Comparison of ENCODE assay signal across 8 cellular contexts in the genomic region with DNA sequence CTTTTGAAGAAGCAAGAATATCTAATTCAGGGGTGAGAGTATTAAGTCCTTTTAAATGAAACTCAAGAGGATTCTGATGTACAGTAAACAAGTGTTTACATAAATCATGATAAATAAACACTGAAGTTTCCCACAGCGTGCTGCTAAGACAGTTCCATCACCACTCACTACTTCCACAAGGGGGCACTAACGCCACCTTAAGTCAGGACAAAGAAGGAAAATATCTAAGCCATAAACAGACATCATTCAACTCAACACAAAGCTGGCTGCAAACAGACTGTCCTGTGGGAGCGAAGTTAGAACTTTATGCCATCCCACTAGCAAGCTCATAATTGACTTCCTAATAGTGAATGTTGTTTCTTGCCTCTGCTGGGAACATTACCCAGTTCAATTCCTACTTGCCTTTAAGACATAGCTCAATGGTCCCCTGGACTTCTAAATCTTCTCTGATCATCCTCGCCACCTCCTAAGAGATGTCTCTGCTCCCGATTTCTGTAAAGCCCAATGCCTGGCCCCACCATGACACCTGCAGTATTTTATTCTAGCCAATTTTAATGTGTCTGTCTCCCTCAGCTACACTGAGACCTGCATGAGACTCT. TPM values are rescaled to one million over a fixed set of nuclear protein-coding genes. Genes with fewer than 3 reads are reported as not detected.
DNase-seq lines count a peak whose midpoint lies in the region; ATAC-seq and TF ChIP-seq lines count a peak whose summit lies in the region.

No MANE protein-coding gene starts in this region.

- H3K27me3 ChIP-seq in fibroblast of lung (ENCODE audit: control insufficient read depth, insufficient read depth, low read length) (no peaks in the 10 kb centered on the region), neuron (ENCODE audit: insufficient read depth, low read length) (no peaks in the 10 kb centered on the region), tibial artery (no peaks in the 10 kb centered on the region)

- TF ChIP-seq CTCF in fibroblast of lung (conservative IDR thresholded peaks at IDR 0.05 in 1 of 2, IDR thresholded peaks at IDR 0.05 in 1 of 2; ENCODE audit: low read depth in 1 of 2, low read length in 2 of 2) (peak; percentile 88), tibial artery (IDR thresholded peaks at IDR 0.05) (peak; percentile 73 to 75)

- peak; percentile 76 for ATAC-seq in GM19452 (IDR thresholded peaks at IDR 0.05; ENCODE audit: unreplicated experiment)

- H3K4me1 ChIP-seq in fibroblast of lung (ENCODE audit: control insufficient read depth, extremely low read depth, insufficient read depth, low read length) (no peaks in the 10 kb centered on the region), neuron (ENCODE audit: insufficient read depth, low read length) (peaks cover 13% of the 10 kb centered on the region), tibial artery (no peaks in the 10 kb centered on the region)

- H3K9me3 ChIP-seq in fibroblast of lung (ENCODE audit: control insufficient read depth, insufficient read depth, low read depth, low read length) (no peaks in the 10 kb centered on the region), neuron (ENCODE audit: low read length) (no peaks in the 10 kb centered on the region), tibial artery (no peaks in the 10 kb centered on the region)

- DNase-seq in COLO668 (lab: John Stamatoyannopoulos, UW; ENCODE audit: unreplicated experiment) (peak; percentile 57), HUDEP-2 (lab: John Stamatoyannopoulos, UW; ENCODE audit: unreplicated experiment in 76 of 76) (peak in 45 of 76 experiments; percentile 2 to 65 (median 12)), OCI-M1 (lab: John Stamatoyannopoulos, UW) (peak; percentile 85), fibroblast of lung (ENCODE audit: low read depth in 2 of 2) (peak; percentile 71 to 90), tibial artery (peak in 1 of 2 donors; percentile 76)
- peak; percentile 43 for DNase-seq in activated T-cell treated with anti-CD3 and anti-CD28 coated beads, Interleukin-2, amount 50 U/mL, for 1 hour

- intact Hi-C loops in tibial artery (cut with DNase I; ENCODE audit: low total_unique reads) = no loop called here

- H3K27ac ChIP-seq in fibroblast of lung (ENCODE audit: insufficient read depth, low read length) (no peak overlapping the region), tibial artery (no peak overlapping the region)

- no peak overlapping the region for H3K9ac ChIP-seq in fibroblast of lung (ENCODE audit: insufficient read depth, low read length)

- H3K36me3 ChIP-seq in fibroblast of lung (ENCODE audit: control insufficient read depth, insufficient read depth, low read length) (no peaks in the 10 kb centered on the region), neuron (ENCODE audit: insufficient read depth, low read length) (no peaks in the 10 kb centered on the region), tibial artery (no peaks in the 10 kb centered on the region)

- no peaks in the 10 kb centered on the region for H3K79me2 ChIP-seq in fibroblast of lung (ENCODE audit: control insufficient read depth, insufficient read depth, low read length)

- H3K4me2 ChIP-seq in fibroblast of lung (ENCODE audit: extremely low read depth, insufficient read depth, low read length) = no peak overlapping the region

- H2AFZ ChIP-seq in fibroblast of lung (ENCODE audit: low read length) (no peak overlapping the region), neuron (ENCODE audit: low read depth, low read length) (peak overlapping the region; percentile 59)

- H4K20me1 ChIP-seq in fibroblast of lung (ENCODE audit: control insufficient read depth, extremely low read depth, insufficient read depth, low read length) = no peaks in the 10 kb centered on the region

- H3K4me3 ChIP-seq in fibroblast of lung (replicated peaks in 1 of 4; ENCODE audit: control extremely low read depth in 1 of 4, insufficient read depth in 1 of 4, low read depth in 3 of 4, low read length in 4 of 4) (no peak overlapping the region), neuron (ENCODE audit: low read length) (no peak overlapping the region), tibial artery (no peak overlapping the region)

RNA-seq across cellular contexts. Expression of gene MRPL44, which starts 36.5 kb away (rescaled TPM):
- total RNA-seq in fibroblast of lung = 31.3 and 34.0 TPM in 2 replicates
- 27.4 and 33.7 TPM in 2 replicates for polyA plus RNA-seq in fibroblast of lung
- polyA plus RNA-seq in fibroblast of lung (2012) = 18.5 and 25.3 TPM in 2 replicates
- 8.1 and 14.7 TPM in 2 replicates for polyA minus RNA-seq in fibroblast of lung (ENCODE audit: low replicate concordance)

RNA-seq across cellular contexts. Expression of gene SERPINE2, which starts 45.4 kb away (rescaled TPM):
- 37.2 and 77.9 TPM in 2 replicates for total RNA-seq in fibroblast of lung
- 104 and 149 TPM in 2 replicates for polyA plus RNA-seq in fibroblast of lung
- polyA plus RNA-seq in fibroblast of lung (2012) = 113 and 143 TPM in 2 replicates
- 63.7 and 116 TPM in 2 replicates for polyA minus RNA-seq in fibroblast of lung (ENCODE audit: low replicate concordance)

RNA-seq across cellular contexts. Expression of gene WDFY1, which starts 48.6 kb away (rescaled TPM):
- 107 and 156 TPM in 2 replicates for total RNA-seq in fibroblast of lung
- 59.2 and 79.1 TPM in 2 replicates for polyA plus RNA-seq in fibroblast of lung
- polyA plus RNA-seq in fibroblast of lung (2012) = 38.4 and 53.2 TPM in 2 replicates
- 151 and 153 TPM in 2 replicates for polyA minus RNA-seq in fibroblast of lung (ENCODE audit: low replicate concordance)
